8 cellular contexts compared by ENCODE assay signal in the genomic region with DNA sequence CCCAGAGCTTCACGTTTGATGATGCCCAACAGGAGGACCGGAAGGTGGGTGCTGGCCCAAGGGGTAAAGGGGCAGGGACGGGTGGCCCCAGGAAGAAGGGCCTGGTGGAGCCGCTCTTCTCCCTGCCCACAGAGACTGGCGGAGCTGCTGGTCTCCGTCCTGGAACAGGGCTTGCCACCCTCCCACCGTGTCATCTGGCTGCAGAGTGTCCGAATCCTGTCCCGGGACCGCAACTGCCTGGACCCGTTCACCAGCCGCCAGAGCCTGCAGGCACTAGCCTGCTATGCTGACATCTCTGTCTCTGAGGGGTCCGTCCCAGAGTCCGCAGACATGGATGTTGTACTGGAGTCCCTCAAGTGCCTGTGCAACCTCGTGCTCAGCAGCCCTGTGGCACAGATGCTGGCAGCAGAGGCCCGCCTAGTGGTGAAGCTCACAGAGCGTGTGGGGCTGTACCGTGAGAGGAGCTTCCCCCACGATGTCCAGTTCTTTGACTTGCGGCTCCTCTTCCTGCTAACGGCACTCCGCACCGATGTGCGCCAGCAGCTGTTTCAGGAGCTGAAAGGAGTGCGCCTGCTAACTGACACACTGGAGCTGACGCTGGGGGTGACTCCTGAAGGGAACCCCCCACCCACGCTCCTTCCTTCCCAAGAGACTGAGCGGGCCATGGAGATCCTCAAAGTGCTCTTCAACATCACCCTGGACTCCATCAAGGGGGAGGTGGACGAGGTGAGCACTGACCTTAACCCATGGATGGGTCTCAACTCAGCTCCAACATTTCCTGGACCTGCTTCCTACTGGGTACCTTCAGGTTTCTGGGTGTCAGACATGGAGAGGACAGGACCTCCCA. TPM values are rescaled to one million over a fixed set of nuclear protein-coding genes. Genes with fewer than 3 reads are reported as not detected.
DNase-seq lines count a peak whose midpoint lies in the region; ATAC-seq and TF ChIP-seq lines count a peak whose summit lies in the region.

No MANE protein-coding gene starts in this region.

- DNase-seq in GM23248 (peak; percentile 78), SK-N-MC (ENCODE audit: low read depth, low spot score) (no peak), fibroblast of villous mesenchyme (ENCODE audit: low read depth) (no peak), sciatic nerve (ENCODE audit: low spot score) (peak; percentile 61), T1000 (lab: John Stamatoyannopoulos, UW) (no peak), kidney glomerular epithelial cell (lab: John Stamatoyannopoulos, UW) (no peak), NCI-H524 (lab: John Stamatoyannopoulos, UW) (no peak)

- intact Hi-C loops in sciatic nerve (cut with DNase I) = no loop called here

- peak overlapping the region; percentile 95 for H3K4me2 ChIP-seq in GM23248 (ENCODE audit: unreplicated experiment)

- no peak overlapping the region for H2AFZ ChIP-seq in GM23248

- H4K20me1 ChIP-seq in GM23248 (ENCODE audit: insufficient read depth) = no peaks in the 10 kb centered on the region

- H3K4me1 ChIP-seq in GM23248 (ENCODE audit: insufficient read depth) = peaks cover 34% of the 10 kb centered on the region

- H3F3A ChIP-seq in GM23248 (ENCODE audit: insufficient read depth) = peaks cover 21% of the 10 kb centered on the region

- H3K27me3 ChIP-seq in GM23248 (replicated peaks; ENCODE audit: insufficient read depth) = no peaks in the 10 kb centered on the region

- peak overlapping the region; percentile 99 for H3K9ac ChIP-seq in GM23248
- H3K9ac ChIP-seq in SK-N-MC (ENCODE audit: insufficient read length) = peak overlapping the region; percentile 95

- H3K27ac ChIP-seq in GM23248 = peak overlapping the region; percentile 99
- no peak overlapping the region for H3K27ac ChIP-seq in SK-N-MC

- no peaks in the 10 kb centered on the region for H3K9me2 ChIP-seq in GM23248 (ENCODE audit: insufficient read depth)

- H3K36me3 ChIP-seq in GM23248 (ENCODE audit: low read depth) (peaks cover 48% of the 10 kb centered on the region), SK-N-MC (ENCODE audit: insufficient read depth, low read length) (peaks cover 50% of the 10 kb centered on the region)

- 23 to 25% methylated on average over 29 of the region's 29 CpGs for WGBS in GM23248 (ENCODE audit: low coverage in 1 of 2, low lambda C conversion rate in 2 of 2, missing lambda C conversion rate in 2 of 2), 2 experiments

- H3K9me3 ChIP-seq in GM23248 (ENCODE audit: low read depth) (no peaks in the 10 kb centered on the region), SK-N-MC (ENCODE audit: low read depth, low read length) (no peaks in the 10 kb centered on the region)

- H3K4me3 ChIP-seq in GM23248 (peak overlapping the region; percentile 93), SK-N-MC (peak overlapping the region; percentile 96), fibroblast of villous mesenchyme (ENCODE audit: low read depth, low read length) (peak overlapping the region; percentile 79)

- in situ Hi-C loops in GM23248 (cut with MboI) = no loop called here

- peaks cover 82% of the 10 kb centered on the region for H3K79me2 ChIP-seq in GM23248 (ENCODE audit: insufficient read depth)

- TF ChIP-seq CTCF in fibroblast of villous mesenchyme (IDR thresholded peaks at IDR 0.05; ENCODE audit: insufficient read depth, low read depth, low read length) = no peak

- ATAC-seq in sciatic nerve = no peak
- no peak for ATAC-seq in activated CD4-positive, CD25-positive, alpha-beta regulatory T cell treated with anti-CD3 and anti-CD28 coated beads, Interleukin-2, amount 50 U/mL, for 24 hours

RNA-seq across cellular contexts. Expression of a gene that starts 2.0 kb away (rescaled TPM):
- 220 and 226 TPM in 2 replicates for total RNA-seq in GM23248 (2014; rRNA removed; shearing (Covaris generic))
- polyA plus RNA-seq in GM23248 (2016; fragmentation: Nextera tagmentation; extraction: Ambion mirVana) = 121 and 132 TPM in 2 replicates
- total RNA-seq in fibroblast of villous mesenchyme (154 and 167 TPM in 2 replicates), sciatic nerve (74.7 TPM)

RNA-seq across cellular contexts. Expression of a gene that starts 2.3 kb away (rescaled TPM):
- 25.7 and 27.2 TPM in 2 replicates for total RNA-seq in GM23248 (2014; rRNA removed; shearing (Covaris generic))
- 76.6 and 78.5 TPM in 2 replicates for polyA plus RNA-seq in GM23248 (2016; fragmentation: Nextera tagmentation; extraction: Ambion mirVana)
- total RNA-seq in fibroblast of villous mesenchyme (22.0 and 23.8 TPM in 2 replicates), sciatic nerve (48.1 TPM)

RNA-seq across cellular contexts. Expression of a gene that starts 16.6 kb away (rescaled TPM):
- total RNA-seq in GM23248 (2014; rRNA removed; shearing (Covaris generic)) = not detected in 2 replicates
- not detected in 2 replicates for polyA plus RNA-seq in GM23248 (2016; fragmentation: Nextera tagmentation; extraction: Ambion mirVana)
- not detected in 2 replicates for total RNA-seq in fibroblast of villous mesenchyme
- not detected for total RNA-seq in sciatic nerve

RNA-seq across cellular contexts. Expression of a gene that starts 26.6 kb away (rescaled TPM):
- total RNA-seq in GM23248 (2014; rRNA removed; shearing (Covaris generic)) = 10.5 and 15.5 TPM in 2 replicates
- 12.3 and 14.9 TPM in 2 replicates for polyA plus RNA-seq in GM23248 (2016; fragmentation: Nextera tagmentation; extraction: Ambion mirVana)
- total RNA-seq in fibroblast of villous mesenchyme (10.3 and 10.4 TPM in 2 replicates), sciatic nerve (21.7 TPM)

RNA-seq across cellular contexts. Expression of a gene that starts 27.3 kb away (rescaled TPM):
- total RNA-seq in GM23248 (2014; rRNA removed; shearing (Covaris generic)) = 127 and 145 TPM in 2 replicates
- 188 and 193 TPM in 2 replicates for polyA plus RNA-seq in GM23248 (2016; fragmentation: Nextera tagmentation; extraction: Ambion mirVana)
- total RNA-seq in fibroblast of villous mesenchyme (130 and 140 TPM in 2 replicates), sciatic nerve (79.4 TPM)

Comparison
In these comparisons a context has a peak if more than half of its experiments do, and no peak if none do; other contexts are left out.
1. DNase-seq: peak in GM23248 (single experiment) and sciatic nerve (single experiment); none in SK-N-MC (single experiment), fibroblast of villous mesenchyme (single experiment), T1000 (single experiment), kidney glomerular epithelial cell (single experiment) and NCI-H524 (0 of 2).
2. Peak in every context shown above with its lines, with median percentiles within 50 percentile points of each other: H3K4me3 ChIP-seq.